ENCODE assay signal across 24 cellular contexts in genomic region chr16:51697454-51697853, GRCh38.
DNase-seq lines count a peak whose midpoint lies in the region; ATAC-seq and TF ChIP-seq lines count a peak whose summit lies in the region.
"Had no signal": no experiment of that assay in that cellular context is flagged by ENCODE, and none has a peak within 500 bp of the region (broad histone marks: within the 10 kb centered on the region; RNA-seq: fewer than 3 reads in every experiment).

No MANE protein-coding gene starts in this region.

- H3K4me2 ChIP-seq in mammary epithelial cell (ENCODE audit: insufficient read depth, low read depth, low read length) (no peak overlapping the region), mesendoderm (ENCODE audit: low read length) (no peak overlapping the region), SK-N-SH (no peak overlapping the region)
- H3K4me2 ChIP-seq: BLaER1 treated with 17β-estradiol and CSF1 and Interleukin-3, amounts not matched to agents 10 nM and 100 nM had no signal

- WGBS in mammary epithelial cell (ENCODE audit: low coverage, missing lambda C conversion rate): 43% methylated on average over 2 of the region's 2 CpGs
- WGBS in mesendoderm (ENCODE audit: extremely low coverage, insufficient coverage, low lambda C conversion rate): no CpG with 5 or more reads among the region's 2 CpGs
- 11% methylated on average over 2 of the region's 2 CpGs for WGBS in SK-N-SH (ENCODE audit: low lambda C conversion rate)

- H3K56ac ChIP-seq in mesendoderm (ENCODE audit: low read length): no peak overlapping the region

- intact Hi-C loops in mammary epithelial cell (cut with micrococcal nuclease): no loop called here

- H3K18ac ChIP-seq in mesendoderm (ENCODE audit: low read length): no peak overlapping the region

- POLR2A ChIA-PET in SK-N-SH (lab: Yijun Ruan, JAX): no interaction called here

- no peaks in the 10 kb centered on the region for H3K9me3 ChIP-seq in mammary epithelial cell (replicated peaks; ENCODE audit: insufficient read depth, low read length)
- no peaks in the 10 kb centered on the region; the same call in 1 of the 2 replicates for H3K9me3 ChIP-seq in SK-N-SH

- H3K79me2 ChIP-seq in mammary epithelial cell (ENCODE audit: insufficient read depth, low read length) (no peaks in the 10 kb centered on the region), mesendoderm (ENCODE audit: control insufficient read depth, insufficient read depth, low read length) (no peaks in the 10 kb centered on the region), SK-N-SH (ENCODE audit: insufficient read depth) (no peaks in the 10 kb centered on the region)

- no peak overlapping the region for H2BK5ac ChIP-seq in mesendoderm (ENCODE audit: low read length)

- H2AK5ac ChIP-seq in mesendoderm (ENCODE audit: low read length): no peak overlapping the region

- no peak overlapping the region for H2BK15ac ChIP-seq in mesendoderm (replicated peaks; ENCODE audit: low read depth)

- BruUV-seq in mammary epithelial cell (replicated peaks; lab: Mats Ljungman, UMichigan): no TSS peak

- in situ Hi-C loops in mammary epithelial cell (cut with MboI; ENCODE audit: low sequenced_read_pairs in 2 of 2): no loop called here

- no peaks in the 10 kb centered on the region for H3K27me3 ChIP-seq in mammary epithelial cell (ENCODE audit: insufficient read depth, low read length)
- no peaks in the 10 kb centered on the region for H3K27me3 ChIP-seq in mesendoderm (ENCODE audit: insufficient read depth, low read length, poor library complexity)
- no peaks in the 10 kb centered on the region for H3K27me3 ChIP-seq in SK-N-SH (ENCODE audit: insufficient read depth)
- H3K27me3 ChIP-seq: BLaER1 treated with 17β-estradiol and CSF1 and Interleukin-3, amounts not matched to agents 10 nM and 100 nM had no signal

- no peaks in the 10 kb centered on the region for H4K20me1 ChIP-seq in mammary epithelial cell (ENCODE audit: insufficient read depth, low read length)
- no peaks in the 10 kb centered on the region for H4K20me1 ChIP-seq in SK-N-SH (ENCODE audit: insufficient read depth)
- H4K20me1 ChIP-seq: BLaER1 treated with 17β-estradiol and CSF1 and Interleukin-3, amounts not matched to agents 10 nM and 100 nM had no signal

- H3F3A ChIP-seq in SK-N-SH (replicated peaks; ENCODE audit: insufficient read depth): no peaks in the 10 kb centered on the region

- no peak for ATAC-seq in GM18907 (IDR thresholded peaks at IDR 0.05; ENCODE audit: unreplicated experiment)
- ATAC-seq in HG02884 (IDR thresholded peaks at IDR 0.05; ENCODE audit: unreplicated experiment): no peak
- ATAC-seq: CD8-positive, alpha-beta T cell; Panc1; Right ventricle myocardium inferior had no signal

- H3K4ac ChIP-seq in mesendoderm (ENCODE audit: low read depth, low read length): no peak overlapping the region

- TF ChIP-seq RAD21 in SK-N-SH (IDR thresholded peaks at IDR 0.05; ENCODE audit: low read length): no peak

- TF ChIP-seq CTCF in mammary epithelial cell (conservative IDR thresholded peaks at IDR 0.05 in 1 of 2, IDR thresholded peaks at IDR 0.05 in 1 of 2; ENCODE audit: extremely low read depth in 1 of 2, insufficient read depth in 1 of 2, low read depth in 1 of 2, low read length in 2 of 2) (no peak), SK-N-SH (IDR thresholded peaks at IDR 0.05) (no peak)

- H3K9ac ChIP-seq in mammary epithelial cell (ENCODE audit: insufficient read depth, low read length): no peak overlapping the region
- no peak overlapping the region for H3K9ac ChIP-seq in mesendoderm (ENCODE audit: low read length)
- H3K9ac ChIP-seq in SK-N-SH: no peak overlapping the region
- H3K9ac ChIP-seq: BLaER1 treated with 17β-estradiol and CSF1 and Interleukin-3, amounts not matched to agents 10 nM and 100 nM had no signal

- no peaks in the 10 kb centered on the region for H3K79me1 ChIP-seq in mesendoderm (ENCODE audit: low read length)

- no peak overlapping the region for H4K8ac ChIP-seq in mesendoderm (ENCODE audit: low read depth, low read length)

- no peaks in the 10 kb centered on the region for H3K9me2 ChIP-seq in SK-N-SH

- dilution Hi-C loops in mammary epithelial cell (cut with HindIII; ENCODE audit: low sequenced_read_pairs): no loop called here

- H2BK120ac ChIP-seq in mesendoderm (ENCODE audit: low read depth, low read length): no peak overlapping the region

- no peak overlapping the region for H4K5ac ChIP-seq in mesendoderm (ENCODE audit: low read length)

- H3K4me3 ChIP-seq in mammary epithelial cell (replicated peaks in 1 of 3; ENCODE audit: insufficient read depth in 1 of 3, low read depth in 2 of 3, low read length in 3 of 3) (no peak overlapping the region), mesendoderm (ENCODE audit: low read length) (no peak overlapping the region), SK-N-SH (ENCODE audit: low read depth in 2 of 2, low read length in 1 of 2) (no peak overlapping the region)
- H3K4me3 ChIP-seq: BLaER1 treated with 17β-estradiol and CSF1 and Interleukin-3, amounts not matched to agents 10 nM and 100 nM had no signal

- TF ChIP-seq EP300 in SK-N-SH (IDR thresholded peaks at IDR 0.05; ENCODE audit: borderline replicate concordance in 1 of 2, low read depth in 1 of 2, low read length in 1 of 2): no peak

- H3K36me3 ChIP-seq in mammary epithelial cell (ENCODE audit: insufficient read depth, low read length) (no peaks in the 10 kb centered on the region), mesendoderm (ENCODE audit: control insufficient read depth, insufficient read depth, low read length) (no peaks in the 10 kb centered on the region), SK-N-SH (replicated peaks in 1 of 2; ENCODE audit: control insufficient read depth in 1 of 2, insufficient read depth in 2 of 2, low read length in 1 of 2) (no peaks in the 10 kb centered on the region)
- H3K36me3 ChIP-seq: BLaER1 treated with 17β-estradiol and CSF1 and Interleukin-3, amounts not matched to agents 10 nM and 100 nM had no signal

- H2AFZ ChIP-seq in mammary epithelial cell (ENCODE audit: low read depth, low read length): peak overlapping the region; percentile 35
- H2AFZ ChIP-seq in SK-N-SH (ENCODE audit: low read depth): no peak overlapping the region

- H3K4me1 ChIP-seq in mammary epithelial cell (ENCODE audit: insufficient read depth, low read length): no peaks in the 10 kb centered on the region
- H3K4me1 ChIP-seq in mesendoderm (ENCODE audit: control insufficient read depth, low read depth, low read length): no peaks in the 10 kb centered on the region
- H3K4me1 ChIP-seq in SK-N-SH (ENCODE audit: control insufficient read depth in 1 of 2, insufficient read depth in 2 of 2, low read depth in 1 of 2, low read length in 1 of 2): no peaks in the 10 kb centered on the region
- H3K4me1 ChIP-seq: BLaER1 treated with 17β-estradiol and CSF1 and Interleukin-3, amounts not matched to agents 10 nM and 100 nM had no signal

- CTCF ChIA-PET in mammary epithelial cell (lab: Charles Lee; ENCODE audit: low non-redundant PET) (no interaction called here), SK-N-SH (lab: Yijun Ruan, JAX) (interaction anchor here (1.7 kb wide), 1 partner anchor 14 kb away, joined by 7 read pairs; no protein-coding TSS in a partner anchor)

- no peak overlapping the region for H3K27ac ChIP-seq in mammary epithelial cell (ENCODE audit: insufficient read depth, low read depth, low read length)
- H3K27ac ChIP-seq in mesendoderm (ENCODE audit: low read depth, low read length): peak overlapping the region; percentile 12
- no peak overlapping the region for H3K27ac ChIP-seq in SK-N-SH (ENCODE audit: low read depth in 2 of 2, low read length in 1 of 2)
- H3K27ac ChIP-seq: BLaER1 treated with 17β-estradiol and CSF1 and Interleukin-3, amounts not matched to agents 10 nM and 100 nM had no signal

- no peak overlapping the region for H3K23ac ChIP-seq in mesendoderm (ENCODE audit: low read length)

- DNase-seq in DMS 273 (lab: John Stamatoyannopoulos, UW; ENCODE audit: unreplicated experiment): peak; percentile 74
- DNase-seq in M059J (ENCODE audit: low read depth): peak; percentile 29
- DNase-seq in mammary epithelial cell: no peak
- no peak for DNase-seq in mesendoderm
- DNase-seq in SK-N-SH: no peak
- no peak for DNase-seq in NCI-H1105 (lab: John Stamatoyannopoulos, UW)
- DNase-seq: Calu3; CD8-positive, alpha-beta T cell; DMS53; GF-D8; H7; Kasumi-1; NCI-H1092 treated with DMSO at 0.1 percent for 48 hours; NCI-H146; NCI-H2029; NCI-H2171; NCI-H524 treated with DMSO at 0.1 percent for 48 hours; NCI-H82; SW 1271 had no signal

TF ChIP-seq in SK-N-SH, 30 proteins besides CTCF, POLR2A, EP300 and RAD21:
- no peak for TF ChIP-seq RFX5 (IDR thresholded peaks at IDR 0.05; ENCODE audit: low read length)
- no peak for TF ChIP-seq TEAD4 (IDR thresholded peaks at IDR 0.05; ENCODE audit: borderline replicate concordance, insufficient read depth)
- TF ChIP-seq USF1 (IDR thresholded peaks at IDR 0.05; ENCODE audit: borderline replicate concordance, low read depth): no peak
- TF ChIP-seq GATA2 (CRISPR knock-in tag; IDR thresholded peaks at IDR 0.05): no peak
TF ChIP-seq in SK-N-SH: peak in this region for 0.

Comparison
In these comparisons a context has a peak if more than half of its experiments do, and no peak if none do; other contexts are left out.
1. DNase-seq: peak in DMS 273 (single experiment) and M059J (single experiment); none in mammary epithelial cell (single experiment), mesendoderm (single experiment), SK-N-SH (single experiment) and NCI-H1105 (single experiment).